In genomic region chr11:16743478-16743877, GRCh38 we compare ENCODE assay signal across 1 cellular context.
TF ChIP-seq lines count a peak whose summit lies in the region.

No MANE protein-coding gene starts in this region.

TF ChIP-seq in GM12878, 131 proteins besides CTCF, POLR2A, EP300 and RAD21:
- TF ChIP-seq CHD2 (IDR thresholded peaks at IDR 0.05; ENCODE audit: borderline replicate concordance, low read depth, low read length) (no peak), RCOR1 (conservative IDR thresholded peaks at IDR 0.05; ENCODE audit: low read depth, low read length) (no peak), BCL3 (IDR thresholded peaks at IDR 0.05; ENCODE audit: borderline replicate concordance, insufficient read depth, low read depth, low read length, poor library complexity, severe bottlenecking) (no peak)
TF ChIP-seq in GM12878: peak in this region for 0.
